ENCODE assay signal across 1 cellular context in the genomic region with DNA sequence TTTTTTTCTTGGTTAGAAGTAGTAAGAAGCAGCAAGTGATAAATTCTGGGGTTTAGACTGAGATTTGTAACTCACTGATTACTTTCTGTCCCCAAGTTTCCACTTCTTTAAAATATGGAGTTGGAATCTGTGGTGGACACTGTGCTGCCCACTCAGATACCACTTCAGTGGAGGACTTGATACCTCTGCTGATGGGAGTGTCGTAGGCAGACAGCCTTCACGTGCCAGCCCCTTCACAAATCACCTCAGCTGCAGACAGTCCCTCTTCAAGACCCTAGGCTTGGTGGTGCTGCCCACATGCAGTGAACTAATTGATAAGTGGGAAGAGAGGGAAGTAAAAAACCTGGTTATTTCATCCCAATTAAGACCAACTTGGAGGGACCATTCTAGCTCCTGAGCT.
TF ChIP-seq lines count a peak whose summit lies in the region.

No MANE protein-coding gene starts in this region.

TF ChIP-seq in HepG2, 621 proteins besides CTCF, POLR2A, EP300 and RAD21 (continued from another document):
- TF ChIP-seq POLR2AphosphoS2 (IDR thresholded peaks at IDR 0.05; ENCODE audit: low read depth, low read length) (no peak), MED8 (CRISPR knock-in tag; IDR thresholded peaks at IDR 0.05; ENCODE audit: insufficient replicate concordance) (no peak), TCF12 (IDR thresholded peaks at IDR 0.05) (no peak), TCF12 (CRISPR knock-in tag; IDR thresholded peaks at IDR 0.05) (no peak), ZNF180 (CRISPR knock-in tag; IDR thresholded peaks at IDR 0.05; ENCODE audit: borderline replicate concordance, low read depth) (no peak), ZNF552 (CRISPR knock-in tag; IDR thresholded peaks at IDR 0.05; ENCODE audit: borderline replicate concordance) (no peak), EHMT2 (IDR thresholded peaks at IDR 0.05; ENCODE audit: borderline replicate concordance, low read depth, low read length) (no peak), YY1 (IDR thresholded peaks at IDR 0.05; ENCODE audit: insufficient read depth, insufficient replicate concordance, low read depth, low read length) (no peak), POGZ (CRISPR knock-in tag; IDR thresholded peaks at IDR 0.05) (no peak), MZF1 (CRISPR knock-in tag; IDR thresholded peaks at IDR 0.05; ENCODE audit: borderline replicate concordance) (no peak)
TF ChIP-seq in HepG2: peak in this region for 0.
